In the genomic region with DNA sequence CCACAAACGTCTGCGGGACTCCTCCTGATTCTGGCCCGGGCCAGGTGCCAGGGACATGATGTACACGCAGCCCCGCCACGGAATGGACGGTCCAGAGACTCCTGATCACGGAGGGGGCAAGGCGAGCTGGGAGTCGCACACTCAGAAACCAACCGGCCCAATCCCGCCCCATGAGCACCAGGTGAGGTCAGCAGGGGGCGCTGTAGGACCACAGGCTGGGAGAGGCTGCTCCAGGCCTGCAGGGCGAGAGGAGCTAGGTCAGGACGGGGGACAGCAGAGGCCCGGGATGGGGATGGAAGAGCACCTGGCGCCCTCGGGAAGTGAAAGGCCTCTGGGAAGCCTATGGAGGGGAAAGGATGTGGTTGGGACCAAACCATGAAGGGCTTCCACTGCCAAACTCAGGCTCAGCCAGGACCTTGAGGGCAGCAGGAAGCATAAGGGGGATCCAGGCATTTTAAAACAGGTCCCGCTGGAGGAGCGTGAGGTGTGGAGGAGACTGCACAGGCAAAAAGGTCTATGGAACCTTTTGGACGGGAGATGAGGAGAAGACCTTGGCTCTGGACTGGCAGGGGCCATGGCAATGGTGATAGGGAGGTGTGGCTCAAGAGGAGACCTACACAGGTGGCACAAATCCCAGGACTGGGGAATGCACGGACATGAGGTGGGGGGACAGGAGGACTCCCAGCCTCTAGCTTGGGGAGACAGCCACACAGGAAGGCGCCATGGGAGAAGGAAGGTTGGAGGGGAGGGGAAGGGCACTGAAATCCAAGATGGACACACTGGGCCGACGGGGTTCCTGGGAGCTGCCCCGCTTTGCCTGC, we compare ENCODE assay signal across 8 cellular contexts.
A peak's percentile ranks its signal among the peaks of the same experiment; 100 is the strongest.
DNase-seq lines count a peak whose midpoint lies in the region; ATAC-seq and TF ChIP-seq lines count a peak whose summit lies in the region.

No MANE protein-coding gene starts in this region.

- H3K9me3 ChIP-seq in CD8-positive, alpha-beta T cell (ENCODE audit: low read length) = no peaks in the 10 kb centered on the region
- H3K9me3 ChIP-seq in testis = no peaks in the 10 kb centered on the region

- no peaks in the 10 kb centered on the region for H3K27me3 ChIP-seq in CD8-positive, alpha-beta T cell (ENCODE audit: insufficient read depth, low read length)
- H3K27me3 ChIP-seq in testis = no peaks in the 10 kb centered on the region

- peak; percentile 64 for TF ChIP-seq CTCF in CD8-positive, alpha-beta T cell (IDR thresholded peaks at IDR 0.05)
- TF ChIP-seq CTCF in fibroblast of the aortic adventitia (IDR thresholded peaks at IDR 0.05; ENCODE audit: insufficient read depth, low read length) (peak; percentile 82), testis (IDR thresholded peaks at IDR 0.05) (peak; percentile 66 to 73 (median 69))

- H3K27ac Mint-ChIP-seq in CD8-positive, alpha-beta T cell = no peak overlapping the region

- no peaks in the 10 kb centered on the region for H3K4me1 Mint-ChIP-seq in CD8-positive, alpha-beta T cell (ENCODE audit: low read depth)

- H3K9me3 Mint-ChIP-seq in CD8-positive, alpha-beta T cell = no peaks in the 10 kb centered on the region

- H3K4me3 ChIP-seq in CD8-positive, alpha-beta T cell (ENCODE audit: low read depth, low read length) = no peak overlapping the region
- H3K4me3 ChIP-seq in fibroblast of the aortic adventitia (ENCODE audit: low read depth, low read length) (no peak overlapping the region), testis (no peak overlapping the region)

- no peak overlapping the region for H3K27ac ChIP-seq in CD8-positive, alpha-beta T cell (ENCODE audit: low read depth, low read length)
- no peak overlapping the region for H3K27ac ChIP-seq in testis

- TF ChIP-seq POLR2A in testis (IDR thresholded peaks at IDR 0.05) = no peak

- no peak overlapping the region for H3K4me3 Mint-ChIP-seq in CD8-positive, alpha-beta T cell

- WGBS in testis, 2 donors = 54 to 66% methylated on average over 11 to 15 of the region's 26 CpGs

- POLR2A ChIA-PET in CD8-positive, alpha-beta T cell (lab: Charles Lee) = no interaction called here

- peak; percentile 57 for ATAC-seq in CD8-positive, alpha-beta T cell
- ATAC-seq in GM19452 (IDR thresholded peaks at IDR 0.05; ENCODE audit: unreplicated experiment) = peak; percentile 76

- H3K36me3 Mint-ChIP-seq in CD8-positive, alpha-beta T cell = peaks cover 23% of the 10 kb centered on the region

- H3K27me3 Mint-ChIP-seq in CD8-positive, alpha-beta T cell (ENCODE audit: low read depth) = no peaks in the 10 kb centered on the region

- no peaks in the 10 kb centered on the region for H3K36me3 ChIP-seq in CD8-positive, alpha-beta T cell (ENCODE audit: insufficient read depth, low read length)
- H3K36me3 ChIP-seq in testis (ENCODE audit: low read depth, missing control alignments) = no peaks in the 10 kb centered on the region

- CTCF ChIA-PET in CD8-positive, alpha-beta T cell (lab: Charles Lee) = interaction anchor here (0.9 to 6.4 kb wide), 13 partner anchors 8 to 636 kb away, joined by 3 to 107 read pairs (median 3); no protein-coding TSS in a partner anchor

- no peaks in the 10 kb centered on the region for H3K4me1 ChIP-seq in CD8-positive, alpha-beta T cell (ENCODE audit: insufficient read depth, low read length)
- H3K4me1 ChIP-seq in testis = no peaks in the 10 kb centered on the region

- DNase-seq in CD8-positive, alpha-beta T cell = peak; percentile 50 to 84 (median 67)
- DNase-seq in HUDEP-2 (lab: John Stamatoyannopoulos, UW; ENCODE audit: unreplicated experiment in 76 of 76) = peak in 64 of 76 experiments; percentile 0 to 76 (median 38)
- peak; percentile 78 for DNase-seq in OCI-M1 (lab: John Stamatoyannopoulos, UW)
- peak; percentile 89 to 91 for DNase-seq in activated T-cell treated with anti-CD3 and anti-CD28 coated beads, Interleukin-2, amount 50 U/mL, for 48 hours
- DNase-seq in fibroblast of the aortic adventitia (ENCODE audit: low read depth) = peak; percentile 59
- DNase-seq in nucleus accumbens (lab: John Stamatoyannopoulos, UW) = peak in 51 of 56 donors; percentile 5 to 87 (median 50)
- peak; percentile 83 for DNase-seq in testis

- intact Hi-C loops in CD8-positive, alpha-beta T cell (cut with DNase I, micrococcal nuclease) = loop anchor here (1.0 to 5.0 kb wide), 4 partner anchors 310 to 910 kb away; no protein-coding TSS in a partner anchor
- intact Hi-C loops in testis (cut with DNase I; ENCODE audit: low total_unique reads) = loop anchor here (5.0 kb wide), 1 partner anchor 310 kb away; no protein-coding TSS in a partner anchor

Comparison
In these comparisons a context has a peak if more than half of its experiments do, and no peak if none do; other contexts are left out.
1. DNase-seq: peak in every context shown above with its lines; median percentile 90 in activated T-cell treated with anti-CD3 and anti-CD28 coated beads, Interleukin-2, amount 50 U/mL, for 48 hours; 83 in testis; 78 in OCI-M1; 67 in CD8-positive, alpha-beta T cell; 59 in fibroblast of the aortic adventitia; 50 in nucleus accumbens; 38 in HUDEP-2.